1 cellular context compared by ENCODE assay signal in the genomic region with DNA sequence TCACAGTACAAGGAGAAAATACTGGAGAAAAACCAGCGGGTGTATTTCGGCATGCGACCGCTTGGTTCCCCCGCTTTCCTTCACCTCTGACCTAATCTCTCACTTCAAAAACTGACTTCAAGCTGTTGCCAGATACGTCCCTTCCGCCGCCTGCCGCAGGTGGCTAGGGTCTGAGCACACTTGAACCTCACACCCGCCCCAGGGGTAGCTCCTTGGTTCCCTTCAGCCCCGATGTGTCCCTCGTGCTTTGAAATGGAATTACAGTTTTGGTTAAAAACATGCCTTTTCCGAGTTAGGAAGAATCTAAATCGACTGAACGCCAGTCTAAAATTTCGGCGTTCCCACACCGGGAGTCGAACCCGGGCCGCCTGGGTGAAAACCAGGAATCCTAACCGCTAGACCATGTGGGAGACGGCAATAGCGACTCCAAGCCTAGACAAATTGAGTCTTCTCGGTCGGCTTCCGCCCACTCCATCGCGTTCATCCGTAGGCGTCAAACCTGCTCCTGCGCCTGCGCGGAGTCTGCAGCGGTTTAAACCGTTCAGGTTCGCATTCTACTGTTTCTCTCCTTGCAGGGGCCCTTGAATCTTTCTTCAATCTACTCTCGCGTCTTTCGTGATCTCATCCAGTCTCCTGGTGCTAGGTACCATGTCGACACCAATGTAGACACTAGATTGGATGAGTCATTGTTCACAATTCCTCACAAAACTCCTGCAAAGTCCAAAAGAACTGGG.
TF ChIP-seq lines count a peak whose summit lies in the region.

No MANE protein-coding gene starts in this region.

TF ChIP-seq in GM12878, 131 proteins besides CTCF, POLR2A, EP300 and RAD21 (continued from another document and continues in another):
- TF ChIP-seq SIX5 (IDR thresholded peaks at IDR 0.05; ENCODE audit: low read depth, low read length, severe bottlenecking) (peak; percentile 33), EED (IDR thresholded peaks at IDR 0.05; ENCODE audit: low read depth) (peak; percentile 99), CHD4 (IDR thresholded peaks at IDR 0.05) (no peak), EZH2 (IDR thresholded peaks at IDR 0.05; ENCODE audit: borderline replicate concordance, control insufficient read depth, low read depth, low read length) (no peak), CREB1 (IDR thresholded peaks at IDR 0.05; ENCODE audit: low read depth) (peak; percentile 88), REST (IDR thresholded peaks at IDR 0.05; ENCODE audit: low read depth, low read length) (no peak), ZNF274 (IDR thresholded peaks at IDR 0.05; ENCODE audit: insufficient read depth, insufficient read length) (no peak), SIN3A (IDR thresholded peaks at IDR 0.05; ENCODE audit: low read depth, low read length) (no peak), POLR2AphosphoS5 (IDR thresholded peaks at IDR 0.05; ENCODE audit: low read length) (peak; percentile 15; the same call in 1 of the 2 replicates), JUND (IDR thresholded peaks at IDR 0.05; ENCODE audit: low read depth, low read length) (no peak), GABPA (IDR thresholded peaks at IDR 0.05; ENCODE audit: low read depth) (peak; percentile 69; the same call in 1 of the 2 replicates), SUZ12 (IDR thresholded peaks at IDR 0.05; ENCODE audit: unreplicated experiment) (no peak), CBX5 (IDR thresholded peaks at IDR 0.05; ENCODE audit: low read depth) (no peak), SRF (IDR thresholded peaks at IDR 0.05; ENCODE audit: low read depth in 2 of 2, low read length in 2 of 2) (peak; percentile 77 to 86), SUPT20H (IDR thresholded peaks at IDR 0.05; ENCODE audit: borderline replicate concordance, control insufficient read depth, low read depth, low read length) (no peak), ZNF384 (IDR thresholded peaks at IDR 0.05; ENCODE audit: borderline replicate concordance, low read depth, low read length) (no peak), USF1 (IDR thresholded peaks at IDR 0.05; ENCODE audit: borderline replicate concordance, extremely low read length, insufficient read depth, low read depth, low read length) (no peak), CBFB (IDR thresholded peaks at IDR 0.05; ENCODE audit: low read depth) (peak; percentile 77), ZNF687 (IDR thresholded peaks at IDR 0.05) (peak; percentile 74; the same call in 1 of the 2 replicates), TCF3 (IDR thresholded peaks at IDR 0.05; ENCODE audit: borderline replicate concordance, insufficient read depth, low read depth, low read length) (0 out of 2 replicates have a peak, but pooled peaks have one; percentile 23), NRF1 (conservative IDR thresholded peaks at IDR 0.05; ENCODE audit: low read depth, low read length) (peak; percentile 84), FOXK2 (IDR thresholded peaks at IDR 0.05) (peak; percentile 62), IKZF2 (IDR thresholded peaks at IDR 0.05) (peak; percentile 100), CREM (IDR thresholded peaks at IDR 0.05; ENCODE audit: low read depth) (peak; percentile 53; the same call in 1 of the 2 replicates), LARP7 (IDR thresholded peaks at IDR 0.05) (peak; percentile 24; the same call in 1 of the 2 replicates), RBBP5 (conservative IDR thresholded peaks at IDR 0.05) (no peak), SPI1 (IDR thresholded peaks at IDR 0.05; ENCODE audit: borderline replicate concordance, insufficient read depth, low read depth, low read length) (no peak), TBL1XR1 (IDR thresholded peaks at IDR 0.05; ENCODE audit: low read depth, low read length) (peak; percentile 95), TAF1 (IDR thresholded peaks at IDR 0.05; ENCODE audit: borderline replicate concordance, low read depth, low read length) (peak; percentile 44; the same call in 1 of the 2 replicates), RUNX3 (IDR thresholded peaks at IDR 0.05; ENCODE audit: low read length) (peak; percentile 89), IKZF1 (conservative IDR thresholded peaks at IDR 0.05) (peak; percentile 99), MLLT1 (IDR thresholded peaks at IDR 0.05) (peak; percentile 78), TCF12 (IDR thresholded peaks at IDR 0.05; ENCODE audit: low read depth, low read length) (0 out of 2 replicates have a peak, but pooled peaks have one; percentile 44), SMC3 (IDR thresholded peaks at IDR 0.05; ENCODE audit: borderline replicate concordance, low read length) (no peak), MEF2B (IDR thresholded peaks at IDR 0.05; ENCODE audit: partially characterized antibody, poor library complexity, severe bottlenecking) (peak; percentile 89), WRNIP1 (IDR thresholded peaks at IDR 0.05; ENCODE audit: borderline replicate concordance, low read depth, low read length) (no peak)
- TF ChIP-seq, protein P1, sequence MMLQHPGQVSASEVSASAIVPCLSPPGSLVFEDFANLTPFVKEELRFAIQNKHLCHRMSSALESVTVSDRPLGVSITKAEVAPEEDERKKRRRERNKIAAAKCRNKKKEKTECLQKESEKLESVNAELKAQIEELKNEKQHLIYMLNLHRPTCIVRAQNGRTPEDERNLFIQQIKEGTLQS (IDR thresholded peaks at IDR 0.05; ENCODE audit: borderline replicate concordance, extremely low read depth, low read depth, low read length), result no peak
- TF ChIP-seq, protein P2, sequence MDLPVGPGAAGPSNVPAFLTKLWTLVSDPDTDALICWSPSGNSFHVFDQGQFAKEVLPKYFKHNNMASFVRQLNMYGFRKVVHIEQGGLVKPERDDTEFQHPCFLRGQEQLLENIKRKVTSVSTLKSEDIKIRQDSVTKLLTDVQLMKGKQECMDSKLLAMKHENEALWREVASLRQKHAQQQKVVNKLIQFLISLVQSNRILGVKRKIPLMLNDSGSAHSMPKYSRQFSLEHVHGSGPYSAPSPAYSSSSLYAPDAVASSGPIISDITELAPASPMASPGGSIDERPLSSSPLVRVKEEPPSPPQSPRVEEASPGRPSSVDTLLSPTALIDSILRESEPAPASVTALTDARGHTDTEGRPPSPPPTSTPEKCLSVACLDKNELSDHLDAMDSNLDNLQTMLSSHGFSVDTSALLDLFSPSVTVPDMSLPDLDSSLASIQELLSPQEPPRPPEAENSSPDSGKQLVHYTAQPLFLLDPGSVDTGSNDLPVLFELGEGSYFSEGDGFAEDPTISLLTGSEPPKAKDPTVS (IDR thresholded peaks at IDR 0.05; ENCODE audit: low read depth, low read length), result peak; percentile 55; the same call in 1 of the 2 replicates
- TF ChIP-seq, protein P3, sequence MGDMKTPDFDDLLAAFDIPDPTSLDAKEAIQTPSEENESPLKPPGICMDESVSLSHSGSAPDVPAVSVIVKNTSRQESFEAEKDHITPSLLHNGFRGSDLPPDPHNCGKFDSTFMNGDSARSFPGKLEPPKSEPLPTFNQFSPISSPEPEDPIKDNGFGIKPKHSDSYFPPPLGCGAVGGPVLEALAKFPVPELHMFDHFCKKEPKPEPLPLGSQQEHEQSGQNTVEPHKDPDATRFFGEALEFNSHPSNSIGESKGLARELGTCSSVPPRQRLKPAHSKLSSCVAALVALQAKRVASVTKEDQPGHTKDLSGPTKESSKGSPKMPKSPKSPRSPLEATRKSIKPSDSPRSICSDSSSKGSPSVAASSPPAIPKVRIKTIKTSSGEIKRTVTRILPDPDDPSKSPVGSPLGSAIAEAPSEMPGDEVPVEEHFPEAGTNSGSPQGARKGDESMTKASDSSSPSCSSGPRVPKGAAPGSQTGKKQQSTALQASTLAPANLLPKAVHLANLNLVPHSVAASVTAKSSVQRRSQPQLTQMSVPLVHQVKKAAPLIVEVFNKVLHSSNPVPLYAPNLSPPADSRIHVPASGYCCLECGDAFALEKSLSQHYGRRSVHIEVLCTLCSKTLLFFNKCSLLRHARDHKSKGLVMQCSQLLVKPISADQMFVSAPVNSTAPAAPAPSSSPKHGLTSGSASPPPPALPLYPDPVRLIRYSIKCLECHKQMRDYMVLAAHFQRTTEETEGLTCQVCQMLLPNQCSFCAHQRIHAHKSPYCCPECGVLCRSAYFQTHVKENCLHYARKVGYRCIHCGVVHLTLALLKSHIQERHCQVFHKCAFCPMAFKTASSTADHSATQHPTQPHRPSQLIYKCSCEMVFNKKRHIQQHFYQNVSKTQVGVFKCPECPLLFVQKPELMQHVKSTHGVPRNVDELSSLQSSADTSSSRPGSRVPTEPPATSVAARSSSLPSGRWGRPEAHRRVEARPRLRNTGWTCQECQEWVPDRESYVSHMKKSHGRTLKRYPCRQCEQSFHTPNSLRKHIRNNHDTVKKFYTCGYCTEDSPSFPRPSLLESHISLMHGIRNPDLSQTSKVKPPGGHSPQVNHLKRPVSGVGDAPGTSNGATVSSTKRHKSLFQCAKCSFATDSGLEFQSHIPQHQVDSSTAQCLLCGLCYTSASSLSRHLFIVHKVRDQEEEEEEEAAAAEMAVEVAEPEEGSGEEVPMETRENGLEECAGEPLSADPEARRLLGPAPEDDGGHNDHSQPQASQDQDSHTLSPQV (IDR thresholded peaks at IDR 0.05), result no peak
